ENCODE assay signal across 8 cellular contexts in genomic region chr10:89861584-89862287, GRCh38.
DNase-seq lines count a peak whose midpoint lies in the region; TF ChIP-seq lines count a peak whose summit lies in the region.

No MANE protein-coding gene starts in this region.

- H2AFZ ChIP-seq in smooth muscle cell (ENCODE audit: low read depth), result no peak overlapping the region

- no peaks in the 10 kb centered on the region for H3K79me2 ChIP-seq in smooth muscle cell (ENCODE audit: low read depth)

- 40% methylated on average over 3 of the region's 3 CpGs for WGBS in smooth muscle cell (ENCODE audit: low lambda C conversion rate)
- WGBS in prostate gland, result 69% methylated on average over 3 of the region's 3 CpGs
- 58 to 66% methylated on average over 3 of the region's 3 CpGs for WGBS in esophagus squamous epithelium, 2 donors

- H3K27me3 ChIP-seq in MG63 (no peaks in the 10 kb centered on the region), smooth muscle cell (ENCODE audit: low read depth) (no peaks in the 10 kb centered on the region), Peyer's patch (no peaks in the 10 kb centered on the region), prostate gland (replicated peaks; ENCODE audit: insufficient read depth) (no peaks in the 10 kb centered on the region), esophagus squamous epithelium (peaks cover 0 to 11% (median 0%) of the 10 kb centered on the region in 4 donors)

- no peak overlapping the region for H3K4me3 ChIP-seq in MG63
- no peak overlapping the region for H3K4me3 ChIP-seq in smooth muscle cell
- H3K4me3 ChIP-seq in Peyer's patch, result no peak overlapping the region
- no peak overlapping the region for H3K4me3 ChIP-seq in prostate gland
- H3K4me3 ChIP-seq in esophagus squamous epithelium, result no peak overlapping the region

- H3K4me2 ChIP-seq in smooth muscle cell, result peak overlapping the region; percentile 20

- TF ChIP-seq POLR2A in Peyer's patch (IDR thresholded peaks at IDR 0.05) (no peak), prostate gland (IDR thresholded peaks at IDR 0.05) (no peak), esophagus squamous epithelium (IDR thresholded peaks at IDR 0.05) (no peak)

- H3K27ac ChIP-seq in angular gyrus (ENCODE audit: low read depth, low read length), result peak overlapping the region; percentile 7
- peak overlapping the region; percentile 77 for H3K27ac ChIP-seq in smooth muscle cell (ENCODE audit: low read depth)
- no peak overlapping the region for H3K27ac ChIP-seq in Peyer's patch
- no peak overlapping the region for H3K27ac ChIP-seq in prostate gland
- H3K27ac ChIP-seq in esophagus squamous epithelium, result no peak overlapping the region

- DNase-seq in DMS79 treated with DMSO at 0.1 percent for 48 hours (lab: John Stamatoyannopoulos, UW) (peak; percentile 28), DMS79 (lab: John Stamatoyannopoulos, UW) (no peak), MG63 (peak; percentile 49), smooth muscle cell (lab: John Stamatoyannopoulos, UW; ENCODE audit: unreplicated experiment) (no peak), Peyer's patch (no peak), prostate gland (ENCODE audit: low spot score) (no peak), esophagus squamous epithelium (lab: John Stamatoyannopoulos, UW) (no peak)

- H3K9ac ChIP-seq in smooth muscle cell (ENCODE audit: low read depth), result no peak overlapping the region

- H3F3A ChIP-seq in smooth muscle cell (ENCODE audit: low read depth), result peaks cover 15% of the 10 kb centered on the region

- intact Hi-C loops in prostate gland (cut with DNase I) (no loop called here), esophagus squamous epithelium (cut with DNase I) (no loop called here)

- no peaks in the 10 kb centered on the region for H3K9me3 ChIP-seq in MG63
- no peaks in the 10 kb centered on the region for H3K9me3 ChIP-seq in smooth muscle cell (replicated peaks; ENCODE audit: low read depth)
- H3K9me3 ChIP-seq in Peyer's patch, result no peaks in the 10 kb centered on the region
- H3K9me3 ChIP-seq in prostate gland, result no peaks in the 10 kb centered on the region
- H3K9me3 ChIP-seq in esophagus squamous epithelium, result no peaks in the 10 kb centered on the region

- TF ChIP-seq CTCF in smooth muscle cell (IDR thresholded peaks at IDR 0.05; ENCODE audit: borderline replicate concordance, insufficient read depth, poor library complexity, severe bottlenecking) (no peak), Peyer's patch (IDR thresholded peaks at IDR 0.05) (no peak), prostate gland (IDR thresholded peaks at IDR 0.05) (no peak), esophagus squamous epithelium (IDR thresholded peaks at IDR 0.05) (no peak)

- no peaks in the 10 kb centered on the region for H3K36me3 ChIP-seq in MG63
- no peaks in the 10 kb centered on the region for H3K36me3 ChIP-seq in smooth muscle cell (ENCODE audit: low read depth)
- H3K36me3 ChIP-seq in Peyer's patch, result no peaks in the 10 kb centered on the region
- no peaks in the 10 kb centered on the region for H3K36me3 ChIP-seq in prostate gland
- no peaks in the 10 kb centered on the region for H3K36me3 ChIP-seq in esophagus squamous epithelium

- H3K4me1 ChIP-seq in smooth muscle cell (ENCODE audit: low read depth) (peaks cover 4% of the 10 kb centered on the region), Peyer's patch (peaks cover 0 to 13% (median 0%) of the 10 kb centered on the region in 4 donors), prostate gland (replicated peaks) (no peaks in the 10 kb centered on the region), esophagus squamous epithelium (peaks cover 0 to 21% (median 0%) of the 10 kb centered on the region in 3 donors)

- no peaks in the 10 kb centered on the region for H4K20me1 ChIP-seq in smooth muscle cell (ENCODE audit: low read depth)

Comparison
In these comparisons a context has a peak if more than half of its experiments do, and no peak if none do; other contexts are left out.
1. DNase-seq: peak in DMS79 treated with DMSO at 0.1 percent for 48 hours (single experiment) and MG63 (single experiment); none in DMS79 (single experiment), smooth muscle cell (single experiment), Peyer's patch (0 of 3), prostate gland (single experiment) and esophagus squamous epithelium (single experiment).
2. H3K27ac ChIP-seq: peak in angular gyrus (single experiment) and smooth muscle cell (single experiment); none in Peyer's patch (0 of 4), prostate gland (0 of 2) and esophagus squamous epithelium (0 of 4).